9 cellular contexts compared by ENCODE assay signal in genomic region chr16:67942200-67942509, GRCh38. TPM values are rescaled to one million over a fixed set of nuclear protein-coding genes. Genes with fewer than 3 reads are reported as not detected.
DNase-seq lines count a peak whose midpoint lies in the region; ATAC-seq and TF ChIP-seq lines count a peak whose summit lies in the region.
"Had no signal": no experiment of that assay in that cellular context is flagged by ENCODE, and none has a peak within 500 bp of the region (broad histone marks: within the 10 kb centered on the region; RNA-seq: fewer than 3 reads in every experiment).

No MANE protein-coding gene starts in this region.

- no peak overlapping the region for H3K4me3 ChIP-seq in BLaER1 treated with 17β-estradiol and CSF1 and Interleukin-3, amounts not matched to agents 10 nM and 100 nM
- H3K4me3 ChIP-seq in GM23248 = no peak overlapping the region
- no peak overlapping the region for H3K4me3 ChIP-seq in lower lobe of right lung

- in situ Hi-C loops in GM23248 (cut with MboI) = no loop called here

- intact Hi-C loops in lower lobe of right lung (cut with DNase I) = no loop called here

- 75 to 78% methylated on average over 6 of the region's 6 CpGs for WGBS in GM23248 (ENCODE audit: low coverage in 1 of 2, low lambda C conversion rate in 2 of 2, missing lambda C conversion rate in 2 of 2), 2 experiments

- DNase-seq in GM23248 (peak; percentile 60), SK-N-DZ (ENCODE audit: low spot score) (peak; percentile 69), lower lobe of right lung (no peak)
- peak; percentile 27 for DNase-seq in central memory CD4-positive, alpha-beta T cell
- no peak for DNase-seq in activated CD8-positive, alpha-beta memory T cell treated with anti-CD3 and anti-CD28 coated beads for 24 hours

- H3K36me3 ChIP-seq in BLaER1 treated with 17β-estradiol and CSF1 and Interleukin-3, amounts not matched to agents 10 nM and 100 nM = peaks cover 14 to 66% (median 44%) of the 10 kb centered on the region in 11 experiments; a peak in 21 of 22 replicates
- H3K36me3 ChIP-seq in GM23248 (ENCODE audit: low read depth) (peaks cover 18% of the 10 kb centered on the region; the same call in 1 of the 2 replicates), lower lobe of right lung (peaks cover 73% of the 10 kb centered on the region)

- 0 out of 22 replicates have a peak overlapping the region, but pooled peaks of 1 of the 11 experiments have one; percentile 7 for H3K27ac ChIP-seq in BLaER1 treated with 17β-estradiol and CSF1 and Interleukin-3, amounts not matched to agents 10 nM and 100 nM
- H3K27ac ChIP-seq in GM23248 (no peak overlapping the region), lower lobe of right lung (no peak overlapping the region)

- no peak overlapping the region for H3K9ac ChIP-seq in BLaER1 treated with 17β-estradiol and CSF1 and Interleukin-3, amounts not matched to agents 10 nM and 100 nM
- H3K9ac ChIP-seq in GM23248 = no peak overlapping the region

- no peaks in the 10 kb centered on the region for H3K27me3 ChIP-seq in BLaER1 treated with 17β-estradiol and CSF1 and Interleukin-3, amounts not matched to agents 10 nM and 100 nM
- H3K27me3 ChIP-seq in GM23248 (replicated peaks; ENCODE audit: insufficient read depth) = no peaks in the 10 kb centered on the region
- H3K27me3 ChIP-seq in lower lobe of right lung (ENCODE audit: low read depth) = no peaks in the 10 kb centered on the region

- H3K9me3 ChIP-seq in BLaER1 treated with 17β-estradiol and CSF1 and Interleukin-3, amounts not matched to agents 10 nM and 100 nM (replicated peaks in 1 of 11) = no peaks in the 10 kb centered on the region
- H3K9me3 ChIP-seq in GM23248 (ENCODE audit: low read depth) (no peaks in the 10 kb centered on the region), lower lobe of right lung (no peaks in the 10 kb centered on the region)

- peaks cover 0 to 42% (median 0%) of the 10 kb centered on the region in 11 experiments; a peak in 7 of 22 replicates for H4K20me1 ChIP-seq in BLaER1 treated with 17β-estradiol and CSF1 and Interleukin-3, amounts not matched to agents 10 nM and 100 nM
- no peaks in the 10 kb centered on the region for H4K20me1 ChIP-seq in GM23248 (ENCODE audit: insufficient read depth)

- no peak overlapping the region for H2AFZ ChIP-seq in GM23248

- peaks cover 25% of the 10 kb centered on the region for H3F3A ChIP-seq in GM23248 (ENCODE audit: insufficient read depth)

- 0 out of 2 replicates have a peak, but pooled peaks cover 3% of the 10 kb centered on the region for H3K79me2 ChIP-seq in GM23248 (ENCODE audit: insufficient read depth)

- H3K4me2 ChIP-seq in BLaER1 treated with 17β-estradiol and CSF1 and Interleukin-3, amounts not matched to agents 10 nM and 100 nM = peak overlapping the region in 9 of 11 experiments; percentile 15 to 58 (median 40); a peak in 15 of 22 replicates
- H3K4me2 ChIP-seq in GM23248 (ENCODE audit: unreplicated experiment) = no peak overlapping the region

- ATAC-seq in lower lobe of right lung (peak; percentile 35 to 45), GM21723 (IDR thresholded peaks at IDR 0.05; ENCODE audit: unreplicated experiment) (no peak), GM18517 (IDR thresholded peaks at IDR 0.05; ENCODE audit: unreplicated experiment) (no peak)

- H3K4me1 ChIP-seq in BLaER1 treated with 17β-estradiol and CSF1 and Interleukin-3, amounts not matched to agents 10 nM and 100 nM = peaks cover 28 to 60% (median 45%) of the 10 kb centered on the region in 10 experiments
- H3K4me1 ChIP-seq in GM23248 (ENCODE audit: insufficient read depth) (peaks cover 4% of the 10 kb centered on the region), lower lobe of right lung (peaks cover 21% of the 10 kb centered on the region)

- TF ChIP-seq CTCF in lower lobe of right lung (IDR thresholded peaks at IDR 0.05) = peak; percentile 67

- H3K9me2 ChIP-seq in GM23248 (ENCODE audit: insufficient read depth) = no peaks in the 10 kb centered on the region

RNA-seq across cellular contexts. Expression of gene LCAT, which starts 1.8 kb away (rescaled TPM):
- total RNA-seq in GM23248 (2014; rRNA removed; shearing (Covaris generic)) = 15.9 and 19.1 TPM in 2 replicates
- 5.3 and 5.4 TPM in 2 replicates for polyA plus RNA-seq in GM23248 (2016; fragmentation: Nextera tagmentation; extraction: Ambion mirVana)
- 0.77 and 3.9 TPM in 2 replicates for polyA plus RNA-seq in SK-N-DZ (2014; cell fraction: cytosol; rRNA removed)
- 12.4 and 26.8 TPM in 2 replicates for polyA plus RNA-seq in SK-N-DZ (2014; cell fraction: nucleus; rRNA removed)
- 33.8 TPM for total RNA-seq in lower lobe of right lung

RNA-seq across cellular contexts. Expression of gene PSMB10, which starts 5.5 kb away (rescaled TPM):
- total RNA-seq in GM23248 (2014; rRNA removed; shearing (Covaris generic)) = 18.9 and 24.8 TPM in 2 replicates
- 49.8 and 55.1 TPM in 2 replicates for polyA plus RNA-seq in GM23248 (2016; fragmentation: Nextera tagmentation; extraction: Ambion mirVana)
- polyA plus RNA-seq in SK-N-DZ (2014; cell fraction: cytosol; rRNA removed) = 21.6 and 38.5 TPM in 2 replicates
- polyA plus RNA-seq in SK-N-DZ (2014; cell fraction: nucleus; rRNA removed) = 35.0 and 44.6 TPM in 2 replicates
- 82.7 TPM for total RNA-seq in lower lobe of right lung

RNA-seq across cellular contexts. Expression of gene CTRL, which starts 10.5 kb away (rescaled TPM):
- 0.76 TPM in 1 of 2 replicates, not detected in the other for total RNA-seq in GM23248 (2014; rRNA removed; shearing (Covaris generic))
- 3.8 and 7.4 TPM in 2 replicates for polyA plus RNA-seq in GM23248 (2016; fragmentation: Nextera tagmentation; extraction: Ambion mirVana)
- polyA plus RNA-seq in SK-N-DZ (2014; cell fraction: cytosol; rRNA removed) = 6.0 and 7.0 TPM in 2 replicates
- polyA plus RNA-seq in SK-N-DZ (2014; cell fraction: nucleus; rRNA removed) = 8.8 and 14.6 TPM in 2 replicates
- 0.59 TPM for total RNA-seq in lower lobe of right lung

RNA-seq across cellular contexts. Expression of gene SLC12A4, which starts 26.3 kb away (rescaled TPM):
- total RNA-seq in GM23248 (2014; rRNA removed; shearing (Covaris generic)) = 93.2 and 101 TPM in 2 replicates
- polyA plus RNA-seq in GM23248 (2016; fragmentation: Nextera tagmentation; extraction: Ambion mirVana) = 57.5 and 63.0 TPM in 2 replicates
- 3.4 and 5.0 TPM in 2 replicates for polyA plus RNA-seq in SK-N-DZ (2014; cell fraction: cytosol; rRNA removed)
- 11.8 and 13.3 TPM in 2 replicates for polyA plus RNA-seq in SK-N-DZ (2014; cell fraction: nucleus; rRNA removed)
- total RNA-seq in lower lobe of right lung = 80.3 TPM

RNA-seq across cellular contexts. Expression of gene DPEP3, which starts 38.1 kb away (rescaled TPM):
- not detected in 2 replicates for total RNA-seq in GM23248 (2014; rRNA removed; shearing (Covaris generic))
- not detected in 2 replicates for polyA plus RNA-seq in GM23248 (2016; fragmentation: Nextera tagmentation; extraction: Ambion mirVana)
- not detected in 2 replicates for polyA plus RNA-seq in SK-N-DZ (2014; cell fraction: cytosol; rRNA removed)
- 0.07 TPM in 1 of 2 replicates, not detected in the other for polyA plus RNA-seq in SK-N-DZ (2014; cell fraction: nucleus; rRNA removed)
- 0.18 TPM for total RNA-seq in lower lobe of right lung
- total RNA-seq: HT1080 had no signal

Comparison
In these comparisons a context has a peak if more than half of its experiments do, and no peak if none do; other contexts are left out.
1. DNase-seq: peak in GM23248 (single experiment), SK-N-DZ (single experiment) and central memory CD4-positive, alpha-beta T cell (single experiment); none in lower lobe of right lung (single experiment) and activated CD8-positive, alpha-beta memory T cell treated with anti-CD3 and anti-CD28 coated beads for 24 hours (single experiment).
2. ATAC-seq: peak in lower lobe of right lung (2 of 2); none in GM21723 (single experiment) and GM18517 (single experiment).